ENCODE assay signal across 8 cellular contexts in the genomic region with DNA sequence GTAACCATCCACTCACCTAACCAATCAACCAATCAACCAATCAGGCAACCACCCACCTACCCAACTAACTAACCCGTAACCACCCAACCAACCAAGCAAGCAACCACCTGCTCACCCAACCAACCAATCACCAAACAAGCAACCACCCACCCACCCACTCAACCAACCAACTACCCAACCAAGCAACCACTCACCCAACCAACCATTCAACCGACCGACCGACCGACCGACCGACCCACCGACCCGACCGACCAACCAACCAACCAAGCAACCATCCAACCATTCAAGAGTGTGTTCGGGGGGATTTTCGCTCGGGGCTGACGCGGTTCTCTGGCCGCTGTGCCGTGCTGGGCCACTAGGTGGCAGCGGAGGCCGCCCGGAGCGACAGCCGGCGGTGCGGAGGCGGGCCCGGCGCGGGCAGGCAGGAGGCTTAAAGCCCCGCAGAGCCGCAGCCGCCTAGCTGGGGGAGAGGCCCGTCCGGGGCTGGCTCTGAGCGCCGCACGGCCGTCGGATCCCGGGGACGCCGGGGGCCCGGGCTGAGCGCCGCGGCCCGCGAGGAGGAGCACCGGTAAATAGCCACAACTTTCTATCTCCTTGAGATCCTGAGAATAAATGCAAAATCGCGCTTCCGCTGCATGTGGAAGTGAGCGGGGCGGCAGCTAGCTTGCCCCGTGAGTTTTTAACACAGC. TPM values are rescaled to one million over a fixed set of nuclear protein-coding genes. Genes with fewer than 3 reads are reported as not detected.
A peak's percentile ranks its signal among the peaks of the same experiment; 100 is the strongest.
DNase-seq lines count a peak whose midpoint lies in the region; ATAC-seq and TF ChIP-seq lines count a peak whose summit lies in the region.

A gene (plus strand): TSS at position 443 of the 689 bp plus-strand sequence. CDS start 1,617 bp downstream, outside the sequence.

- H3K14ac ChIP-seq in trophoblast cell (ENCODE audit: low read length): no peak within 1 kb of the TSS

- H3K4me3 ChIP-seq in CD8-positive, alpha-beta T cell (ENCODE audit: low read depth, low read length): peak within 1 kb of the TSS; percentile 41
- peak within 1 kb of the TSS; percentile 12; the same call in 1 of the 2 replicates for H3K4me3 ChIP-seq in SJSA1
- H3K4me3 ChIP-seq in trophoblast cell (ENCODE audit: low read depth, low read length): no peak within 1 kb of the TSS
- H3K4me3 ChIP-seq in tibial nerve: peak within 1 kb of the TSS in 3 of 4 donors; percentile 33 to 52 (median 40)

- peaks cover 39% of the 10 kb centered on the region for H3K27me3 Mint-ChIP-seq in CD8-positive, alpha-beta T cell (ENCODE audit: low read depth)

- no peak within 1 kb of the TSS for H3K27ac ChIP-seq in CD8-positive, alpha-beta T cell (ENCODE audit: low read depth, low read length)
- H3K27ac ChIP-seq in SJSA1: no peak within 1 kb of the TSS
- H3K27ac ChIP-seq in trophoblast cell (ENCODE audit: low read depth, low read length): no peak within 1 kb of the TSS
- H3K27ac ChIP-seq in tibial nerve: no peak within 1 kb of the TSS

- 100% methylated on average over 1 of the region's 54 CpGs for WGBS in trophoblast cell (ENCODE audit: extremely low coverage, insufficient coverage, insufficient read length)
- WGBS in tibial nerve, 2 donors: 6% methylated on average over 44 to 47 of the region's 54 CpGs

- POLR2A ChIA-PET in CD8-positive, alpha-beta T cell (lab: Charles Lee): no interaction called here

- peak within 1 kb of the TSS; percentile 70 for H3K4me3 Mint-ChIP-seq in CD8-positive, alpha-beta T cell

- H4K91ac ChIP-seq in trophoblast cell (ENCODE audit: low read depth, low read length): no peak within 1 kb of the TSS

- no peak within 1 kb of the TSS for H3K9ac ChIP-seq in trophoblast cell (ENCODE audit: low read length)

- no peaks in the 10 kb centered on the region for H3K9me3 Mint-ChIP-seq in CD8-positive, alpha-beta T cell

- H4K8ac ChIP-seq in trophoblast cell (ENCODE audit: low read depth, low read length): no peak within 1 kb of the TSS

- no peak within 1 kb of the TSS for H2AFZ ChIP-seq in trophoblast cell (ENCODE audit: insufficient read depth, low read length, poor library complexity)

- TF ChIP-seq POLR2A in tibial nerve (IDR thresholded peaks at IDR 0.05): no peak

- no peaks in the 10 kb centered on the region for H3K36me3 ChIP-seq in CD8-positive, alpha-beta T cell (ENCODE audit: insufficient read depth, low read length)
- H3K36me3 ChIP-seq in SJSA1: no peaks in the 10 kb centered on the region
- H3K36me3 ChIP-seq in trophoblast cell (ENCODE audit: control insufficient read depth in 1 of 2, insufficient read depth in 2 of 2, low read length in 2 of 2): no peaks in the 10 kb centered on the region
- H3K36me3 ChIP-seq in tibial nerve: no peaks in the 10 kb centered on the region

- peak; percentile 45 to 85 (median 69) for DNase-seq in CD8-positive, alpha-beta T cell
- DNase-seq in SJSA1 (ENCODE audit: low read depth in 1 of 2, low spot score in 2 of 2) (peak; percentile 42 to 57), glomerular visceral epithelial cell (ENCODE audit: extremely low spot score) (peak; percentile 62), trophoblast cell (peak; percentile 30 to 68), tibial nerve (ENCODE audit: low spot score in 2 of 2) (peak; percentile 26 to 38)
- DNase-seq in activated gamma-delta T cell treated with anti-CD3 and anti-CD28 coated beads, Interleukin-2, amount 50 U/mL, for 16 hours (ENCODE audit: low read depth): peak; percentile 51

- no peak within 1 kb of the TSS for H4K12ac ChIP-seq in trophoblast cell (ENCODE audit: low read depth, low read length)

- TF ChIP-seq CTCF in CD8-positive, alpha-beta T cell (IDR thresholded peaks at IDR 0.05): peak; percentile 70
- peak; percentile 90 to 96 (median 93) for TF ChIP-seq CTCF in tibial nerve (IDR thresholded peaks at IDR 0.05)

- no peak within 1 kb of the TSS for H2BK120ac ChIP-seq in trophoblast cell (ENCODE audit: insufficient read depth, low read length, poor library complexity)

- H3K27me3 ChIP-seq in CD8-positive, alpha-beta T cell (ENCODE audit: insufficient read depth, low read length): no peaks in the 10 kb centered on the region
- H3K27me3 ChIP-seq in SJSA1 (replicated peaks) (peaks cover 3% of the 10 kb centered on the region; the same call in 1 of the 2 replicates), trophoblast cell (ENCODE audit: insufficient read depth, low read length) (peaks cover 2% of the 10 kb centered on the region), tibial nerve (peaks cover 0 to 8% of the 10 kb centered on the region in 2 donors)

- CTCF ChIA-PET in CD8-positive, alpha-beta T cell (lab: Charles Lee): interaction anchor here (0.7 to 2.2 kb wide), 4 partner anchors 10 to 635 kb away, joined by 3 to 31 read pairs (median 4); no protein-coding TSS in a partner anchor

- H3K23ac ChIP-seq in trophoblast cell (ENCODE audit: low read length): no peak within 1 kb of the TSS

- no peak for TF ChIP-seq EP300 in tibial nerve (IDR thresholded peaks at IDR 0.05)

- no peaks in the 10 kb centered on the region for H3K79me2 ChIP-seq in trophoblast cell (ENCODE audit: control insufficient read depth, insufficient read depth, low read length, poor library complexity)

- H3K4ac ChIP-seq in trophoblast cell (ENCODE audit: low read depth, low read length): no peak within 1 kb of the TSS

- ATAC-seq in CD8-positive, alpha-beta T cell: peak; percentile 99
- peak; percentile 93 for ATAC-seq in GM19397 (IDR thresholded peaks at IDR 0.05; ENCODE audit: unreplicated experiment)
- peak; percentile 88 for ATAC-seq in HG03521 (IDR thresholded peaks at IDR 0.05; ENCODE audit: unreplicated experiment)

- no peaks in the 10 kb centered on the region for H3K79me1 ChIP-seq in trophoblast cell (ENCODE audit: low read length)

- H3K4me1 Mint-ChIP-seq in CD8-positive, alpha-beta T cell (ENCODE audit: low read depth): peaks cover 5% of the 10 kb centered on the region

- no peak within 1 kb of the TSS for H2BK12ac ChIP-seq in trophoblast cell (ENCODE audit: low read length)

- H2BK5ac ChIP-seq in trophoblast cell (ENCODE audit: low read depth, low read length, poor library complexity): no peak within 1 kb of the TSS

- no peak within 1 kb of the TSS for H3K18ac ChIP-seq in trophoblast cell (ENCODE audit: low read length)

- H3K4me1 ChIP-seq in CD8-positive, alpha-beta T cell (ENCODE audit: insufficient read depth, low read length): no peaks in the 10 kb centered on the region
- H3K4me1 ChIP-seq in SJSA1 (replicated peaks): peaks cover 5% of the 10 kb centered on the region; the same call in 1 of the 2 replicates
- no peaks in the 10 kb centered on the region for H3K4me1 ChIP-seq in trophoblast cell (ENCODE audit: control insufficient read depth in 1 of 2, insufficient read depth in 2 of 2, low read length in 2 of 2)
- H3K4me1 ChIP-seq in tibial nerve: peaks cover 0 to 8% (median 2%) of the 10 kb centered on the region in 4 donors

- H3K4me2 ChIP-seq in trophoblast cell (ENCODE audit: low read length): peak within 1 kb of the TSS; percentile 81

- H3K36me3 Mint-ChIP-seq in CD8-positive, alpha-beta T cell: no peaks in the 10 kb centered on the region

- no peaks in the 10 kb centered on the region for H3K9me3 ChIP-seq in CD8-positive, alpha-beta T cell (ENCODE audit: low read length)
- H3K9me3 ChIP-seq in SJSA1 (replicated peaks) (no peaks in the 10 kb centered on the region), trophoblast cell (ENCODE audit: insufficient read depth, low read depth, low read length) (peaks cover 3% of the 10 kb centered on the region), tibial nerve (no peaks in the 10 kb centered on the region)

- no peak within 1 kb of the TSS for H2AK5ac ChIP-seq in trophoblast cell (ENCODE audit: low read length)

- no peak within 1 kb of the TSS for H3K27ac Mint-ChIP-seq in CD8-positive, alpha-beta T cell

- intact Hi-C loops in CD8-positive, alpha-beta T cell (cut with DNase I, micrococcal nuclease): loop anchor here (5.0 to 10.0 kb wide), 3 partner anchors 261 to 633 kb away; no protein-coding TSS in a partner anchor

RNA-seq across cellular contexts. Expression of the gene that starts here (rescaled TPM):
- total RNA-seq in CD8-positive, alpha-beta T cell: not detected
- total RNA-seq in SJSA1 (2014; rRNA removed; shearing (Covaris generic)): not detected in 2 replicates
- not detected in 2 replicates for polyA plus RNA-seq in trophoblast cell (2013)
- not detected for total RNA-seq in tibial nerve

Comparison
In these comparisons a context has a peak if more than half of its experiments do, and no peak if none do; other contexts are left out.
1. Peak in DNase-seq, ATAC-seq and H3K4me3 ChIP-seq in CD8-positive, alpha-beta T cell; RNA of the gene not detected or under 1 TPM.
2. Peak in DNase-seq and H3K4me3 ChIP-seq in SJSA1; RNA of the gene not detected or under 1 TPM.
3. Peak in DNase-seq and H3K4me3 ChIP-seq in tibial nerve; RNA of the gene not detected or under 1 TPM.